In genomic region chr12:52173526-52173925, GRCh38 we compare ENCODE assay signal across 16 cellular contexts. TPM values are rescaled to one million over a fixed set of nuclear protein-coding genes. Genes with fewer than 3 reads are reported as not detected.
DNase-seq lines count a peak whose midpoint lies in the region; ATAC-seq and TF ChIP-seq lines count a peak whose summit lies in the region.
"Had no signal": no experiment of that assay in that cellular context is flagged by ENCODE, and none has a peak within 500 bp of the region (broad histone marks: within the 10 kb centered on the region; RNA-seq: fewer than 3 reads in every experiment).

No MANE protein-coding gene starts in this region.

- no peak overlapping the region for H2AFZ ChIP-seq in neuronal stem cell (ENCODE audit: low read length)

- H2BK120ac ChIP-seq in neuronal stem cell (ENCODE audit: low read depth, low read length) = no peak overlapping the region

- H3K9me3 ChIP-seq in NT2/D1 (ENCODE audit: insufficient read depth, low read length) (no peaks in the 10 kb centered on the region), neuronal stem cell (replicated peaks in 1 of 2; ENCODE audit: control insufficient read depth in 2 of 2, insufficient read depth in 1 of 2, low read depth in 1 of 2, low read length in 2 of 2) (no peaks in the 10 kb centered on the region)
- H3K9me3 ChIP-seq: BLaER1 had no signal

- H3K27me3 ChIP-seq in NT2/D1 (ENCODE audit: insufficient read depth, insufficient read length) (no peaks in the 10 kb centered on the region), neuronal stem cell (ENCODE audit: control insufficient read depth in 3 of 3, insufficient read depth in 3 of 3, low read depth in 1 of 3, low read length in 3 of 3) (peaks cover 0 to 18% (median 0%) of the 10 kb centered on the region in 3 experiments)
- H3K27me3 ChIP-seq: BLaER1 had no signal

- intact Hi-C loops in Calu3 (cut with micrococcal nuclease; ENCODE audit: unreplicated experiment) = no loop called here
- intact Hi-C loops in activated CD4-positive, alpha-beta T cell treated with anti-CD3 and anti-CD28 coated beads, Interleukin-2, amount 10 ng/mL, durations not matched to agents 24 days and 14 days (cut with micrococcal nuclease) = no loop called here

- peak overlapping the region; percentile 76 for H3K14ac ChIP-seq in neuronal stem cell (ENCODE audit: low read length)

- peak overlapping the region; percentile 80 for H3K4ac ChIP-seq in neuronal stem cell (ENCODE audit: low read length)

- H3K36me3 Mint-ChIP-seq in Calu3 (ENCODE audit: insufficient read depth, unreplicated experiment) (peaks cover 61% of the 10 kb centered on the region), WTC11 (no peaks in the 10 kb centered on the region)
- H3K36me3 Mint-ChIP-seq in activated CD4-positive, alpha-beta T cell treated with anti-CD3 and anti-CD28 coated beads, Interleukin-2, amount 10 ng/mL, durations not matched to agents 24 days and 14 days (ENCODE audit: low read depth) = no peaks in the 10 kb centered on the region
- H3K36me3 Mint-ChIP-seq: CD4-positive, CD25-positive, alpha-beta regulatory T cell had no signal

- H3K9me3 Mint-ChIP-seq in Calu3 (ENCODE audit: low read depth, unreplicated experiment) (no peaks in the 10 kb centered on the region), WTC11 (no peaks in the 10 kb centered on the region)
- no peaks in the 10 kb centered on the region for H3K9me3 Mint-ChIP-seq in activated CD4-positive, alpha-beta T cell treated with anti-CD3 and anti-CD28 coated beads, Interleukin-2, amount 10 ng/mL, durations not matched to agents 24 days and 14 days
- H3K9me3 Mint-ChIP-seq: CD4-positive, CD25-positive, alpha-beta regulatory T cell; HFFc6 had no signal

- CTCF ChIA-PET in Calu3 (lab: Charles Lee) (no interaction called here), WTC11 (lab: Charles Lee) (interaction anchor here (0.6 to 4.7 kb wide), 10 partner anchors 8 to 154 kb away, joined by 3 to 40 read pairs (median 9); no protein-coding TSS in a partner anchor)

- no peak for DNase-seq in Calu3
- DNase-seq in NT2/D1 (ENCODE audit: low read depth, low spot score) = no peak
- no peak for DNase-seq in WTC11 (ENCODE audit: low spot score)
- DNase-seq in neuronal stem cell (ENCODE audit: low spot score) = no peak
- no peak for DNase-seq in ureter (ENCODE audit: low spot score)
- no peak for DNase-seq in activated CD4-positive, alpha-beta T cell treated with anti-CD3 and anti-CD28 coated beads, Interleukin-2, amount 10 ng/mL, durations not matched to agents 24 days and 14 days
- DNase-seq in CD1c-positive myeloid dendritic cell (ENCODE audit: extremely low spot score) = no peak
- DNase-seq in NCI-H82 (lab: John Stamatoyannopoulos, UW) = no peak
- DNase-seq: 8988T; AML-193; CD4-positive, CD25-positive, alpha-beta regulatory T cell; DMS79; HCEC 1CT; HFFc6 had no signal

- H3K4me1 ChIP-seq in NT2/D1 (ENCODE audit: insufficient read depth, insufficient read length) (peaks cover 28% of the 10 kb centered on the region), neuronal stem cell (ENCODE audit: control insufficient read depth in 2 of 2, insufficient read depth in 1 of 2, low read depth in 1 of 2, low read length in 2 of 2) (peaks cover 1 to 7% of the 10 kb centered on the region in 2 donors)

- H3K36me3 ChIP-seq in NT2/D1 (ENCODE audit: insufficient read depth, insufficient read length, low read length) (no peaks in the 10 kb centered on the region), neuronal stem cell (replicated peaks in 1 of 2; ENCODE audit: control insufficient read depth in 2 of 2, insufficient read depth in 2 of 2, low read length in 2 of 2) (no peaks in the 10 kb centered on the region)
- H3K36me3 ChIP-seq: BLaER1 had no signal

- peak overlapping the region; percentile 89 for H3K18ac ChIP-seq in neuronal stem cell (ENCODE audit: low read length)

- no peak overlapping the region for H3K4me3 ChIP-seq in NT2/D1 (ENCODE audit: insufficient read length, low read depth)
- peak overlapping the region in 1 of 2 donors; percentile 26 for H3K4me3 ChIP-seq in neuronal stem cell (ENCODE audit: low read length in 2 of 2)
- H3K4me3 ChIP-seq: BLaER1 had no signal

- H3K4me3 Mint-ChIP-seq in Calu3 (ENCODE audit: low read depth, unreplicated experiment) (no peak overlapping the region), WTC11 (no peak overlapping the region)
- H3K4me3 Mint-ChIP-seq in activated CD4-positive, alpha-beta T cell treated with anti-CD3 and anti-CD28 coated beads, Interleukin-2, amount 10 ng/mL, durations not matched to agents 24 days and 14 days = no peak overlapping the region
- H3K4me3 Mint-ChIP-seq: CD4-positive, CD25-positive, alpha-beta regulatory T cell; HFFc6 had no signal

- H2BK12ac ChIP-seq in neuronal stem cell (ENCODE audit: low read length) = peak overlapping the region; percentile 49

- H2BK5ac ChIP-seq in neuronal stem cell (ENCODE audit: low read length) = no peak overlapping the region

- no TSS peak for BruUV-seq in Calu3 (replicated peaks; lab: Mats Ljungman, UMichigan)

- no peak overlapping the region for H3K27ac ChIP-seq in neuronal stem cell (replicated peaks; ENCODE audit: low read length)
- H3K27ac ChIP-seq: BLaER1 had no signal

- H3K27me3 Mint-ChIP-seq in Calu3 (ENCODE audit: unreplicated experiment) (no peaks in the 10 kb centered on the region), WTC11 (ENCODE audit: low read depth) (no peaks in the 10 kb centered on the region; the same call in 1 of the 2 replicates)
- H3K27me3 Mint-ChIP-seq in activated CD4-positive, alpha-beta T cell treated with anti-CD3 and anti-CD28 coated beads, Interleukin-2, amount 10 ng/mL, durations not matched to agents 24 days and 14 days = no peaks in the 10 kb centered on the region
- H3K27me3 Mint-ChIP-seq: CD4-positive, CD25-positive, alpha-beta regulatory T cell had no signal

- H2BK15ac ChIP-seq in neuronal stem cell (ENCODE audit: low read length) = peak overlapping the region; percentile 77

- WGBS in neuronal stem cell (ENCODE audit: extremely low coverage in 2 of 2, insufficient read length in 2 of 2, insufficient replicate concordance in 1 of 2), 2 donors = no CpG with 5 or more reads among the region's 20 CpGs

- no peak for ATAC-seq in WTC11

- peaks cover 22% of the 10 kb centered on the region for H3K4me1 Mint-ChIP-seq in Calu3 (ENCODE audit: low read depth, unreplicated experiment)
- peaks cover 9% of the 10 kb centered on the region for H3K4me1 Mint-ChIP-seq in WTC11
- peaks cover 1% of the 10 kb centered on the region for H3K4me1 Mint-ChIP-seq in activated CD4-positive, alpha-beta T cell treated with anti-CD3 and anti-CD28 coated beads, Interleukin-2, amount 10 ng/mL, durations not matched to agents 24 days and 14 days
- H3K4me1 Mint-ChIP-seq: CD4-positive, CD25-positive, alpha-beta regulatory T cell had no signal

- POLR2A ChIA-PET in WTC11 (lab: Charles Lee) = interaction anchor here (0.6 kb wide), 1 partner anchor 46 kb away, joined by 4 read pairs; no protein-coding TSS in a partner anchor

- H4K8ac ChIP-seq in neuronal stem cell (ENCODE audit: low read depth, low read length) = peak overlapping the region; percentile 20

- H4K91ac ChIP-seq in neuronal stem cell (ENCODE audit: low read depth, low read length, poor library complexity) = no peak overlapping the region

- peak overlapping the region; percentile 11 for H3K9ac ChIP-seq in NT2/D1 (ENCODE audit: insufficient read length, low read depth)
- H3K9ac ChIP-seq in neuronal stem cell (ENCODE audit: low read depth, low read length, poor library complexity) = peak overlapping the region; percentile 63
- H3K9ac ChIP-seq: BLaER1 had no signal

- H3K23ac ChIP-seq in neuronal stem cell (ENCODE audit: low read depth, low read length, poor library complexity) = peak overlapping the region; percentile 30

- H3K27ac Mint-ChIP-seq in Calu3 (ENCODE audit: unreplicated experiment) (peak overlapping the region; percentile 54), WTC11 (peak overlapping the region; percentile 68; the same call in 1 of the 2 replicates)
- H3K27ac Mint-ChIP-seq in activated CD4-positive, alpha-beta T cell treated with anti-CD3 and anti-CD28 coated beads, Interleukin-2, amount 10 ng/mL, durations not matched to agents 24 days and 14 days = no peak overlapping the region
- H3K27ac Mint-ChIP-seq: CD4-positive, CD25-positive, alpha-beta regulatory T cell; HFFc6 had no signal

- peak overlapping the region; percentile 81 for H2AK5ac ChIP-seq in neuronal stem cell (ENCODE audit: low read depth, low read length)

- no peak overlapping the region for H3K4me2 ChIP-seq in neuronal stem cell (ENCODE audit: insufficient read depth, low read length, poor library complexity, severe bottlenecking)

- no peaks in the 10 kb centered on the region for H3K79me1 ChIP-seq in neuronal stem cell (ENCODE audit: low read depth, low read length)

- TF ChIP-seq CTCF in Calu3 (IDR thresholded peaks at IDR 0.05; ENCODE audit: unreplicated experiment) (no peak), WTC11 (IDR thresholded peaks at IDR 0.05) (no peak)

TF ChIP-seq in WTC11, 78 proteins besides CTCF, POLR2A, EP300 and RAD21:
- TF ChIP-seq ZNF671 (CRISPR knock-in tag; IDR thresholded peaks at IDR 0.05) = no peak
- TF ChIP-seq GABPB1 (CRISPR knock-in tag; IDR thresholded peaks at IDR 0.05) = no peak

RNA-seq across cellular contexts. Expression of gene KRT80, which starts 18.3 kb away (rescaled TPM):
- 32.7 and 45.5 TPM in 2 replicates for total RNA-seq in Calu3 (2022)
- total RNA-seq in WTC11 (2021) = 0.09 to 0.11 TPM (median 0.11 TPM) in 3 replicates
- polyA plus RNA-seq in neuronal stem cell (2013, experiment 1 of 2) = 0.07 TPM
- 0.07 TPM for polyA plus RNA-seq in neuronal stem cell (2013, experiment 2 of 2)
- 4.6 TPM for total RNA-seq in ureter
- total RNA-seq in activated CD4-positive, alpha-beta T cell treated with anti-CD3 and anti-CD28 coated beads, Interleukin-2, amount 10 ng/mL, durations not matched to agents 24 days and 14 days = not detected in 2 replicates
- total RNA-seq: CD4-positive, CD25-positive, alpha-beta regulatory T cell had no signal
- polyA plus RNA-seq: CD4-positive, CD25-positive, alpha-beta regulatory T cell had no signal

RNA-seq across cellular contexts. Expression of gene KRT7, which starts 59.5 kb away (rescaled TPM):
- total RNA-seq in Calu3 (2022) = 2,370 and 2,828 TPM in 2 replicates
- total RNA-seq in WTC11 (2021) = 10.6 to 11.5 TPM (median 11.4 TPM) in 3 replicates
- polyA plus RNA-seq in neuronal stem cell (2013, experiment 1 of 2) = 0.24 TPM
- 0.18 TPM for polyA plus RNA-seq in neuronal stem cell (2013, experiment 2 of 2)
- total RNA-seq in ureter = 2,511 TPM
- 12.3 and 15.8 TPM in 2 replicates for total RNA-seq in activated CD4-positive, alpha-beta T cell treated with anti-CD3 and anti-CD28 coated beads, Interleukin-2, amount 10 ng/mL, durations not matched to agents 24 days and 14 days
- total RNA-seq: CD4-positive, CD25-positive, alpha-beta regulatory T cell; G401 had no signal

Comparison
In these comparisons a context has a peak if more than half of its experiments do, and no peak if none do; other contexts are left out.
1. RNA of gene KRT7, which starts 59.5 kb away (total RNA-seq): 2,370 to 2,828 TPM in Calu3 and 2,511 TPM in ureter (single experiment); 12.3 to 15.8 TPM in activated CD4-positive, alpha-beta T cell treated with anti-CD3 and anti-CD28 coated beads, Interleukin-2, amount 10 ng/mL, durations not matched to agents 24 days and 14 days and 10.6 to 11.5 TPM in WTC11; every median in the first group is over 100 times any median in the second.